Comparison of ENCODE assay signal across 24 cellular contexts in the genomic region with DNA sequence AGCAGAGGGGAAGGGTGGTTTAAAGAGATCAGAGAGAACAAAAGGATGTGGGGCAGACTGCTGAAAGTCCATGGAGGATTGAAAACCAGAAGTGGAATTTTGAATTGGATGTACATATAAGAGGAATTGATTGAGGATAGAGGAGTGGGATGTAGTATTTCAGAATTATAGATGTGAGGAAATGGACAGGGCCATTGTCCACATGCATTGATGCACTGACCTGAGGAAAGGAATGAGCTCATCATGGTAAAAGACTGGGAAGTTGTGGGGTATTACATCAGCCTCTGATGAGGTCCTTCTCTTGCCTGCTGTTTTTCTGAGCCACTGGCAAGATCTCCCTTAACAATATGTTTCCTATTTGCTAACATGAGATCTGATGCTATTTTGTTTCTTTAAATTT.
A peak's percentile ranks its signal among the peaks of the same experiment; 100 is the strongest.
DNase-seq lines count a peak whose midpoint lies in the region; ATAC-seq, FAIRE-seq and TF ChIP-seq lines count a peak whose summit lies in the region.
"Had no signal": no experiment of that assay in that cellular context is flagged by ENCODE, and none has a peak within 500 bp of the region (broad histone marks: within the 10 kb centered on the region; RNA-seq: fewer than 3 reads in every experiment).

No MANE protein-coding gene starts in this region.

- no peaks in the 10 kb centered on the region for H3K27me3 ChIP-seq in K562 (ENCODE audit: control insufficient read depth in 2 of 2, insufficient read depth in 2 of 2, low read length in 2 of 2)
- H3K27me3 ChIP-seq in spleen (replicated peaks in 1 of 7): no peaks in the 10 kb centered on the region
- H3K27me3 ChIP-seq: BLaER1 treated with 17β-estradiol and CSF1 and Interleukin-3, amounts not matched to agents 10 nM and 100 nM; esophagus squamous epithelium; ovary; right atrium auricular region; upper lobe of left lung had no signal

- H3K4me3 ChIP-seq in AG10803 (ENCODE audit: low read length) (no peak overlapping the region), K562 (no peak overlapping the region), spleen (no peak overlapping the region)
- H3K4me3 ChIP-seq: BLaER1 treated with 17β-estradiol and CSF1 and Interleukin-3, amounts not matched to agents 10 nM and 100 nM; esophagus squamous epithelium; ovary; right atrium auricular region; upper lobe of left lung had no signal

- DNase-seq in AG10803 (ENCODE audit: low read depth) (peak; percentile 11), H4 (ENCODE audit: low spot score) (peak; percentile 6), K562 (ENCODE audit: extremely low read depth in 1 of 4, low spot score in 3 of 4) (peak in 1 of 4 experiments; percentile 19), fibroblast of the conjunctiva (ENCODE audit: low read depth) (peak; percentile 68), spleen (no peak), GM19240 (ENCODE audit: insufficient read length, low spot score) (no peak)
- no peak for DNase-seq in stimulated activated naive CD4-positive, alpha-beta T cell (lab: John Stamatoyannopoulos, UW)
- no peak for DNase-seq in stimulated activated CD4-positive, alpha-beta T cell treated with anti-CD3 and anti-CD28 coated beads, Interleukin-4, amount 100 ng/mL, for 1 hour
- DNase-seq: activated CD4-positive, alpha-beta T cell treated with anti-CD3 and anti-CD28 coated beads, Interleukin-2, amount 50 U/mL, for 48 hours; activated naive CD8-positive, alpha-beta T cell treated with anti-CD3 and anti-CD28 coated beads, Interleukin-2, amount 10 ng/mL, durations not matched to agents 7 days and 5 days; effector memory CD4-positive, alpha-beta T cell; esophagus squamous epithelium; head of caudate nucleus; mesenchymal stem cell; naive thymus-derived CD8-positive, alpha-beta T cell; NCI-H1048; NCI-H2029 treated with DMSO at 0.1 percent for 48 hours; ovary; stimulated activated CD8-positive, alpha-beta memory T cell treated with anti-CD3 and anti-CD28 coated beads, Interleukin-4, amount 100 ng/mL, for 48 hours; upper lobe of left lung had no signal

- no peaks in the 10 kb centered on the region for H4K20me1 ChIP-seq in K562 (replicated peaks; ENCODE audit: control insufficient read depth, insufficient read depth, low read length)
- H4K20me1 ChIP-seq: BLaER1 treated with 17β-estradiol and CSF1 and Interleukin-3, amounts not matched to agents 10 nM and 100 nM had no signal

- no peaks in the 10 kb centered on the region for H3K9me1 ChIP-seq in K562 (ENCODE audit: control insufficient read depth, insufficient read depth, low read length)

- FAIRE-seq in K562 (lab: Jason Lieb, UNC): no peak
- FAIRE-seq: HTR-8/SVneo, RCC 7860 had no signal

- peak; percentile 89 for ATAC-seq in K562
- ATAC-seq: naive thymus-derived CD8-positive, alpha-beta T cell had no signal

- BruUV-seq in K562 (replicated peaks; lab: Mats Ljungman, UMichigan): no TSS peak

- POLR2A ChIA-PET in K562 (lab: Yijun Ruan, JAX): interaction anchor here (0.6 to 1.2 kb wide), 2 partner anchors 19 to 125 kb away, joined by 3 to 6 read pairs; no protein-coding TSS in a partner anchor

- H3K36me3 ChIP-seq in K562 (ENCODE audit: control insufficient read depth, insufficient read depth, low read length) (no peaks in the 10 kb centered on the region), spleen (no peaks in the 10 kb centered on the region)
- H3K36me3 ChIP-seq: BLaER1 treated with 17β-estradiol and CSF1 and Interleukin-3, amounts not matched to agents 10 nM and 100 nM; esophagus squamous epithelium; ovary; right atrium auricular region; upper lobe of left lung had no signal

- TF ChIP-seq RAD21 in K562 (CRISPR knock-in tag; conservative IDR thresholded peaks at IDR 0.05 in 1 of 2, IDR thresholded peaks at IDR 0.05 in 1 of 2): no peak

- TF ChIP-seq CTCF in AG10803 (conservative IDR thresholded peaks at IDR 0.05; ENCODE audit: low read length) (no peak), K562 (IDR thresholded peaks at IDR 0.05 in 2 of 3, conservative IDR thresholded peaks at IDR 0.05 in 1 of 3; ENCODE audit: insufficient read depth in 2 of 3, low read depth in 1 of 3, low read length in 3 of 3) (no peak), spleen (IDR thresholded peaks at IDR 0.05 in 8 of 11, conservative IDR thresholded peaks at IDR 0.05 in 3 of 11) (no peak)

- CTCF ChIA-PET in K562 (lab: Yijun Ruan, JAX; ENCODE audit: low intra/inter-chr PET ratio): no interaction called here

- no peak overlapping the region for H3K27ac ChIP-seq in K562 (ENCODE audit: extremely low read depth, low read depth, low read length)
- no peak overlapping the region for H3K27ac ChIP-seq in spleen
- H3K27ac ChIP-seq: BLaER1 treated with 17β-estradiol and CSF1 and Interleukin-3, amounts not matched to agents 10 nM and 100 nM; esophagus squamous epithelium; ovary; right atrium auricular region; upper lobe of left lung had no signal

- intact Hi-C loops in K562 (cut with micrococcal nuclease): loop anchor here (5.0 kb wide), 1 partner anchor 61 kb away; no protein-coding TSS in a partner anchor
- intact Hi-C loops in spleen (cut with DNase I; ENCODE audit: low total_unique reads): no loop called here

- peak overlapping the region; percentile 67 for H2AFZ ChIP-seq in K562 (ENCODE audit: low read depth, low read length)

- peak; percentile 38; the same call in 1 of the 2 replicates for TF ChIP-seq EP300 in K562 (IDR thresholded peaks at IDR 0.05; ENCODE audit: low read length)

- no peaks in the 10 kb centered on the region for H3K79me2 ChIP-seq in K562 (ENCODE audit: control insufficient read depth, insufficient read depth, low read length)

- no peak overlapping the region for H3K9ac ChIP-seq in K562 (ENCODE audit: insufficient read depth in 1 of 2, low read depth in 2 of 2, low read length in 2 of 2)
- H3K9ac ChIP-seq: BLaER1 treated with 17β-estradiol and CSF1 and Interleukin-3, amounts not matched to agents 10 nM and 100 nM had no signal

- no peak overlapping the region for H3K4me2 ChIP-seq in K562 (ENCODE audit: insufficient read depth, low read length)
- H3K4me2 ChIP-seq: BLaER1 treated with 17β-estradiol and CSF1 and Interleukin-3, amounts not matched to agents 10 nM and 100 nM had no signal

- H3K9me3 ChIP-seq in K562 (replicated peaks; ENCODE audit: control insufficient read depth, insufficient read depth, low read depth, low read length) (no peaks in the 10 kb centered on the region), spleen (no peaks in the 10 kb centered on the region)
- H3K9me3 ChIP-seq: BLaER1 treated with 17β-estradiol and CSF1 and Interleukin-3, amounts not matched to agents 10 nM and 100 nM; esophagus squamous epithelium; ovary; right atrium auricular region; upper lobe of left lung had no signal

- TF ChIP-seq POLR2A in K562 (conservative IDR thresholded peaks at IDR 0.05) (no peak), spleen (IDR thresholded peaks at IDR 0.05) (no peak)

- H3K4me1 ChIP-seq in K562 (replicated peaks in 1 of 2; ENCODE audit: control insufficient read depth in 2 of 2, insufficient read depth in 2 of 2, low read length in 2 of 2) (no peaks in the 10 kb centered on the region; a peak in 1 of 5 replicates), spleen (no peaks in the 10 kb centered on the region)
- H3K4me1 ChIP-seq: esophagus squamous epithelium, right atrium auricular region, upper lobe of left lung had no signal

- in situ Hi-C loops in K562 (cut with MboI): no loop called here

TF ChIP-seq in K562, 482 proteins besides CTCF, POLR2A, EP300 and RAD21 (continues in another document):
- TF ChIP-seq SMARCE1 (IDR thresholded peaks at IDR 0.05) (0 out of 2 replicates have a peak, but pooled peaks have one; percentile 17), HINFP (tag; conservative IDR thresholded peaks at IDR 0.05; ENCODE audit: low read depth) (peak; percentile 50), NR2C2 (CRISPR knock-in tag; IDR thresholded peaks at IDR 0.05) (no peak), NR2C2 (tag; IDR thresholded peaks at IDR 0.05) (peak; percentile 40; the same call in 1 of the 2 replicates), CXXC5 (CRISPR knock-in tag; IDR thresholded peaks at IDR 0.05) (peak; percentile 44), ZBED1 (IDR thresholded peaks at IDR 0.05) (no peak), FOXJ2 (tag; IDR thresholded peaks at IDR 0.05) (0 out of 2 replicates have a peak, but pooled peaks have one; percentile 23), JUND (IDR thresholded peaks at IDR 0.05; ENCODE audit: borderline replicate concordance, low read depth, low read length) (peak; percentile 85), JUND (tag; IDR thresholded peaks at IDR 0.05; ENCODE audit: borderline replicate concordance, low read depth, low read length) (peak; percentile 55; the same call in 1 of the 3 replicates)
- TF ChIP-seq, protein P1, sequence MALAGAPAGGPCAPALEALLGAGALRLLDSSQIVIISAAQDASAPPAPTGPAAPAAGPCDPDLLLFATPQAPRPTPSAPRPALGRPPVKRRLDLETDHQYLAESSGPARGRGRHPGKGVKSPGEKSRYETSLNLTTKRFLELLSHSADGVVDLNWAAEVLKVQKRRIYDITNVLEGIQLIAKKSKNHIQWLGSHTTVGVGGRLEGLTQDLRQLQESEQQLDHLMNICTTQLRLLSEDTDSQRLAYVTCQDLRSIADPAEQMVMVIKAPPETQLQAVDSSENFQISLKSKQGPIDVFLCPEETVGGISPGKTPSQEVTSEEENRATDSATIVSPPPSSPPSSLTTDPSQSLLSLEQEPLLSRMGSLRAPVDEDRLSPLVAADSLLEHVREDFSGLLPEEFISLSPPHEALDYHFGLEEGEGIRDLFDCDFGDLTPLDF (CRISPR knock-in tag; IDR thresholded peaks at IDR 0.05): no peak
- TF ChIP-seq, protein P2, sequence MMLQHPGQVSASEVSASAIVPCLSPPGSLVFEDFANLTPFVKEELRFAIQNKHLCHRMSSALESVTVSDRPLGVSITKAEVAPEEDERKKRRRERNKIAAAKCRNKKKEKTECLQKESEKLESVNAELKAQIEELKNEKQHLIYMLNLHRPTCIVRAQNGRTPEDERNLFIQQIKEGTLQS (IDR thresholded peaks at IDR 0.05): peak; percentile 91
- TF ChIP-seq, protein P2 (CRISPR knock-in tag; conservative IDR thresholded peaks at IDR 0.05): no peak

Comparison
In these comparisons a context has a peak if more than half of its experiments do, and no peak if none do; other contexts are left out.
1. DNase-seq: peak in AG10803 (single experiment), H4 (single experiment) and fibroblast of the conjunctiva (single experiment); none in stimulated activated naive CD4-positive, alpha-beta T cell (0 of 6), spleen (single experiment), stimulated activated CD4-positive, alpha-beta T cell treated with anti-CD3 and anti-CD28 coated beads, Interleukin-4, amount 100 ng/mL, for 1 hour (single experiment) and GM19240 (single experiment).